In the genomic region with DNA sequence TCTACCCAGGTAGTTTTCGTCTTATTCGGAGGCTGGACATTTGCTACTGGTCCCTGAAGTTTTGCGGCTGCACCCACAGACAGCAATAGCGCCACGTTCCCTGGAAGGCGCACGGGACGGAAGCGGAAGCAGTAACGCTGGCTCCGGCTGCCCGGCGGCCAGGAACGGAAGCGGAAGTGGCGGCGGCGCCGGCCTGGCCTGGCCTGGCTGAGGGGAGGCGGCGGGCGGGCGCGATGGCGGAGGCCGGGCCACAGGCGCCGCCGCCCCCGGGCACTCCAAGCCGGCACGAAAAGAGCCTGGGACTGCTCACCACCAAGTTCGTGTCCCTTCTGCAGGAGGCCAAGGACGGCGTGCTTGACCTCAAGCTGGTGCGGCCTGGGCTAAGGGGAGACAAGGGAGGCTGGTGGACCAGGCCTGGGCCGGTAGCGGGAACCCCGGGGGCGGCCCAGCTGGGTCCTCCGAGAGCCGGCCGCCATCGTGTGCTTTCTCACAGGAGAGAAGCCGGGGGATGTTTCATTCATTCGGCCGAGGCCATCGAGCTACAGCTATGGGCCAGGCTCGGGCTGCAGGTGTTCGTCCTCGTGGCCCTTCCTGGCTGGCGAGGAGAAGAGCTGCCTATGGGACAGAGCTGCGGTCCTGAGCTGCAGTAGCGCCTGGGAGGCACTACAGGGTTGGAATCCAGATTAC, we compare ENCODE assay signal across 8 cellular contexts. TPM values are rescaled to one million over a fixed set of nuclear protein-coding genes. Genes with fewer than 3 reads are reported as not detected.
DNase-seq lines count a peak whose midpoint lies in the region; ATAC-seq and TF ChIP-seq lines count a peak whose summit lies in the region.

A gene with protein sequence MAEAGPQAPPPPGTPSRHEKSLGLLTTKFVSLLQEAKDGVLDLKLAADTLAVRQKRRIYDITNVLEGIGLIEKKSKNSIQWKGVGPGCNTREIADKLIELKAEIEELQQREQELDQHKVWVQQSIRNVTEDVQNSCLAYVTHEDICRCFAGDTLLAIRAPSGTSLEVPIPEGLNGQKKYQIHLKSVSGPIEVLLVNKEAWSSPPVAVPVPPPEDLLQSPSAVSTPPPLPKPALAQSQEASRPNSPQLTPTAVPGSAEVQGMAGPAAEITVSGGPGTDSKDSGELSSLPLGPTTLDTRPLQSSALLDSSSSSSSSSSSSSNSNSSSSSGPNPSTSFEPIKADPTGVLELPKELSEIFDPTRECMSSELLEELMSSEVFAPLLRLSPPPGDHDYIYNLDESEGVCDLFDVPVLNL (plus strand): TSS at position 161 of the 687 bp plus-strand sequence. CDS start 73 bp downstream, at position 234.

- peak within 1 kb of the TSS; percentile 86 for H3K27ac Mint-ChIP-seq in activated naive CD8-positive, alpha-beta T cell treated with anti-CD3 and anti-CD28 coated beads, Interleukin-2, amount 10 ng/mL, durations not matched to agents 7 days and 5 days

- POLR2A ChIA-PET in activated naive CD8-positive, alpha-beta T cell treated with anti-CD3 and anti-CD28 coated beads, Interleukin-2, amount 10 ng/mL, durations not matched to agents 7 days and 5 days (lab: Charles Lee) = interaction anchor here (0.7 to 1.4 kb wide), 9 partner anchors 9 to 209 kb away, joined by 3 to 11 read pairs (median 3); a partner anchor contains a TSS

- H3K4me1 Mint-ChIP-seq in activated naive CD8-positive, alpha-beta T cell treated with anti-CD3 and anti-CD28 coated beads, Interleukin-2, amount 10 ng/mL, durations not matched to agents 7 days and 5 days = peaks cover 27% of the 10 kb centered on the region

- H3K9ac ChIP-seq in SU-DHL-6 (ENCODE audit: low read length) (peak within 1 kb of the TSS; percentile 94), parathyroid adenoma (peak within 1 kb of the TSS; percentile 86)

- DNase-seq in HFF-Myc (ENCODE audit: extremely low read depth, low read depth) = no peak
- DNase-seq in NCI-H1048 (lab: John Stamatoyannopoulos, UW) = peak; percentile 44
- DNase-seq in activated naive CD8-positive, alpha-beta T cell treated with anti-CD3 and anti-CD28 coated beads, Interleukin-2, amount 10 ng/mL, durations not matched to agents 7 days and 5 days = peak; percentile 90
- peak; percentile 97 for DNase-seq in Right ventricle myocardium inferior (ENCODE audit: missing footprints)
- DNase-seq in tibial artery = peak; percentile 88 to 94

- H3K9me2 ChIP-seq in SU-DHL-6 (replicated peaks; ENCODE audit: insufficient read depth, low read length) = no peaks in the 10 kb centered on the region

- TF ChIP-seq CTCF in HFF-Myc (IDR thresholded peaks at IDR 0.05; ENCODE audit: low read depth, low read length, missing control alignments) = no peak
- no peak for TF ChIP-seq CTCF in SU-DHL-6 (IDR thresholded peaks at IDR 0.05; ENCODE audit: insufficient read depth, low read length, poor library complexity, severe bottlenecking)
- TF ChIP-seq CTCF in parathyroid adenoma (IDR thresholded peaks at IDR 0.05) = peak; percentile 14
- no peak for TF ChIP-seq CTCF in tibial artery (IDR thresholded peaks at IDR 0.05)

- no peaks in the 10 kb centered on the region for H3K27me3 Mint-ChIP-seq in activated naive CD8-positive, alpha-beta T cell treated with anti-CD3 and anti-CD28 coated beads, Interleukin-2, amount 10 ng/mL, durations not matched to agents 7 days and 5 days

- H3K79me2 ChIP-seq in SU-DHL-6 (ENCODE audit: insufficient read depth, low read length) (peaks cover 24% of the 10 kb centered on the region), parathyroid adenoma (peaks cover 10% of the 10 kb centered on the region)

- H3K4me3 Mint-ChIP-seq in activated naive CD8-positive, alpha-beta T cell treated with anti-CD3 and anti-CD28 coated beads, Interleukin-2, amount 10 ng/mL, durations not matched to agents 7 days and 5 days = peak within 1 kb of the TSS; percentile 95

- H3K9me3 Mint-ChIP-seq in activated naive CD8-positive, alpha-beta T cell treated with anti-CD3 and anti-CD28 coated beads, Interleukin-2, amount 10 ng/mL, durations not matched to agents 7 days and 5 days = no peaks in the 10 kb centered on the region

- intact Hi-C loops in Right ventricle myocardium inferior (cut with DNase I) (loop anchor here (1.0 kb wide), 1 partner anchor 35 kb away; a partner anchor contains a TSS), tibial artery (cut with DNase I; ENCODE audit: low total_unique reads) (no loop called here)

- peak; percentile 91 for ATAC-seq in activated naive CD8-positive, alpha-beta T cell treated with anti-CD3 and anti-CD28 coated beads, Interleukin-2, amount 10 ng/mL, durations not matched to agents 7 days and 5 days (ENCODE audit: low read depth)
- ATAC-seq in Right ventricle myocardium inferior = peak; percentile 94

- peaks cover 11% of the 10 kb centered on the region for H3K4me1 ChIP-seq in parathyroid adenoma
- H3K4me1 ChIP-seq in tibial artery = peaks cover 12 to 28% (median 22%) of the 10 kb centered on the region in 4 donors

- no peaks in the 10 kb centered on the region for H3K36me3 ChIP-seq in SU-DHL-6 (ENCODE audit: low read length)
- H3K36me3 ChIP-seq in parathyroid adenoma (ENCODE audit: control insufficient read depth, insufficient read depth, low read length) = no peaks in the 10 kb centered on the region
- peaks cover 28 to 42% (median 36%) of the 10 kb centered on the region in 3 donors for H3K36me3 ChIP-seq in tibial artery

- H3K27ac ChIP-seq in SU-DHL-6 (ENCODE audit: low read depth, low read length) (peak within 1 kb of the TSS; percentile 31; the same call in 1 of the 2 replicates), parathyroid adenoma (peak within 1 kb of the TSS; percentile 56), tibial artery (peak within 1 kb of the TSS; percentile 66 to 75)

- H4K20me1 ChIP-seq in SU-DHL-6 (ENCODE audit: low read depth, low read length) = no peaks in the 10 kb centered on the region

- H3K4me3 ChIP-seq in GM08714 (ENCODE audit: low read length) = peak within 1 kb of the TSS; percentile 93
- H3K4me3 ChIP-seq in HFF-Myc (replicated peaks; ENCODE audit: low read depth, low read length) = peak within 1 kb of the TSS; percentile 100
- peak within 1 kb of the TSS; percentile 92 for H3K4me3 ChIP-seq in SU-DHL-6 (ENCODE audit: insufficient read depth, low read length, poor library complexity, severe bottlenecking)
- H3K4me3 ChIP-seq in parathyroid adenoma (ENCODE audit: low read depth, low read length) = peak within 1 kb of the TSS; percentile 86
- peak within 1 kb of the TSS; percentile 68 to 87 for H3K4me3 ChIP-seq in tibial artery

- no peaks in the 10 kb centered on the region for H3K27me3 ChIP-seq in SU-DHL-6 (ENCODE audit: low read length)
- no peaks in the 10 kb centered on the region for H3K27me3 ChIP-seq in parathyroid adenoma (ENCODE audit: control insufficient read depth, insufficient read depth, low read length)
- no peaks in the 10 kb centered on the region for H3K27me3 ChIP-seq in tibial artery

- peak within 1 kb of the TSS; percentile 92 for H3K4me2 ChIP-seq in SU-DHL-6 (ENCODE audit: low read depth, low read length, poor library complexity, severe bottlenecking)
- H3K4me2 ChIP-seq in parathyroid adenoma (ENCODE audit: low read length) = peak within 1 kb of the TSS; percentile 95

- peaks cover 17% of the 10 kb centered on the region for H3K36me3 Mint-ChIP-seq in activated naive CD8-positive, alpha-beta T cell treated with anti-CD3 and anti-CD28 coated beads, Interleukin-2, amount 10 ng/mL, durations not matched to agents 7 days and 5 days

- H3F3A ChIP-seq in SU-DHL-6 (ENCODE audit: insufficient read depth) = no peaks in the 10 kb centered on the region

- peak within 1 kb of the TSS; percentile 66 for H2AFZ ChIP-seq in SU-DHL-6 (ENCODE audit: low read depth, low read length, severe bottlenecking)
- peak within 1 kb of the TSS; percentile 71 for H2AFZ ChIP-seq in parathyroid adenoma

- H3K9me3 ChIP-seq in SU-DHL-6 (ENCODE audit: insufficient read depth, low read length) (no peaks in the 10 kb centered on the region), parathyroid adenoma (ENCODE audit: control insufficient read depth, low read length) (no peaks in the 10 kb centered on the region), tibial artery (no peaks in the 10 kb centered on the region)

RNA-seq across cellular contexts. Expression of the gene that starts here (rescaled TPM):
- total RNA-seq in activated naive CD8-positive, alpha-beta T cell treated with anti-CD3 and anti-CD28 coated beads, Interleukin-2, amount 10 ng/mL, durations not matched to agents 7 days and 5 days = 100 to 1,000 TPM; 105 to 114 TPM
- total RNA-seq in Right ventricle myocardium inferior = 36.9 TPM
